1 cellular context compared by ENCODE assay signal in the genomic region with DNA sequence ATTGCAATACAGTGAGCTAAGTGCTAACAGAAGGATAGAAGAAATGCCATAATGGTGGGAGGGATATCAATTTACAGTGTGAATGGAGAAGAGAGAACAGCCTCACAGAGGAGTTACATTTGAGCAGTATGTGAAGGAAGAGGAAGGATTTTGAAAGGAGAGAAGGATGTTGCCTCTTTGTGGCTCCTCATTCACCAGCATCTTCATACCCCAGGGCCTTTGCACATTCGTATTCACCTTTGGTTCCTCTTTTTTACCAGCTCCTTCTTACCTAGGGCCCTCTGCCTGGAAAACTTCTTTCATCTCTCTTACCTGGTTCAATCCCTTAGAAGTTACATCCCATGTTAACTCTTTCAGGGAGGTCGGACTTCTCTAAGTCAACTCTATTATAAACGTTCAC.
TF ChIP-seq lines count a peak whose summit lies in the region.

No MANE protein-coding gene starts in this region.

TF ChIP-seq in HEK293, 187 proteins besides CTCF, POLR2A, EP300 and RAD21 (continued from another document):
- TF ChIP-seq, protein P1, sequence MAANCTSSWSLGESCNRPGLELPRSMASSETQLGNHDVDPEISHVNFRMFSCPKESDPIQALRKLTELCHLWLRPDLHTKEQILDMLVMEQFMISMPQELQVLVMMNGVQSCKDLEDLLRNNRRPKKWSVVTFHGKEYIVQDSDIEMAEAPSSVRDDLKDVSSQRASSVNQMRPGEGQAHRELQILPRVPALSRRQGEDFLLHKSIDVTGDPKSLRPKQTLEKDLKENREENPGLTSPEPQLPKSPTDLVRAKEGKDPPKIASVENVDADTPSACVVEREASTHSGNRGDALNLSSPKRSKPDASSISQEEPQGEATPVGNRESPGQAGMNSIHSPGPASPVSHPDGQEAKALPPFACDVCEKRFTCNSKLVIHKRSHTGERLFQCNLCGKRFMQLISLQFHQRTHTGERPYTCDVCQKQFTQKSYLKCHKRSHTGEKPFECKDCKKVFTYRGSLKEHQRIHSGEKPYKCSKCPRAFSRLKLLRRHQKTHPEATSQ (tag by site-specific recombination; IDR thresholded peaks at IDR 0.05), result no peak
- TF ChIP-seq ZNF18 (tag by site-specific recombination; IDR thresholded peaks at IDR 0.05), result peak; percentile 55
- TF ChIP-seq, protein P2, sequence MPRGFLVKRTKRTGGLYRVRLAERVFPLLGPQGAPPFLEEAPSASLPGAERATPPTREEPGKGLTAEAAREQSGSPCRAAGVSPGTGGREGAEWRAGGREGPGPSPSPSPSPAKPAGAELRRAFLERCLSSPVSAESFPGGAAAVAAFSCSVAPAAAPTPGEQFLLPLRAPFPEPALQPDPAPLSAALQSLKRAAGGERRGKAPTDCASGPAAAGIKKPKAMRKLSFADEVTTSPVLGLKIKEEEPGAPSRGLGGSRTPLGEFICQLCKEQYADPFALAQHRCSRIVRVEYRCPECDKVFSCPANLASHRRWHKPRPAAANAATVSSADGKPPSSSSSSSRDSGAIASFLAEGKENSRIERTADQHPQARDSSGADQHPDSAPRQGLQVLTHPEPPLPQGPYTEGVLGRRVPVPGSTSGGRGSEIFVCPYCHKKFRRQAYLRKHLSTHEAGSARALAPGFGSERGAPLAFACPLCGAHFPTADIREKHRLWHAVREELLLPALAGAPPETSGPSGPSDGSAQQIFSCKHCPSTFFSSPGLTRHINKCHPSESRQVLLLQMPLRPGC (tag by site-specific recombination; IDR thresholded peaks at IDR 0.05), result no peak
- TF ChIP-seq ZNF555 (tag by site-specific recombination; conservative IDR thresholded peaks at IDR 0.05), result no peak
- TF ChIP-seq ZNF19 (tag by site-specific recombination; IDR thresholded peaks at IDR 0.05; ENCODE audit: low read depth), result no peak
